1 cellular context compared by ENCODE assay signal in genomic region chr3:41026394-41027177, GRCh38.
TF ChIP-seq lines count a peak whose summit lies in the region.

No MANE protein-coding gene starts in this region.

TF ChIP-seq in K562, 482 proteins besides CTCF, POLR2A, EP300 and RAD21 (continued from another document and continues in another):
- TF ChIP-seq, protein P1, sequence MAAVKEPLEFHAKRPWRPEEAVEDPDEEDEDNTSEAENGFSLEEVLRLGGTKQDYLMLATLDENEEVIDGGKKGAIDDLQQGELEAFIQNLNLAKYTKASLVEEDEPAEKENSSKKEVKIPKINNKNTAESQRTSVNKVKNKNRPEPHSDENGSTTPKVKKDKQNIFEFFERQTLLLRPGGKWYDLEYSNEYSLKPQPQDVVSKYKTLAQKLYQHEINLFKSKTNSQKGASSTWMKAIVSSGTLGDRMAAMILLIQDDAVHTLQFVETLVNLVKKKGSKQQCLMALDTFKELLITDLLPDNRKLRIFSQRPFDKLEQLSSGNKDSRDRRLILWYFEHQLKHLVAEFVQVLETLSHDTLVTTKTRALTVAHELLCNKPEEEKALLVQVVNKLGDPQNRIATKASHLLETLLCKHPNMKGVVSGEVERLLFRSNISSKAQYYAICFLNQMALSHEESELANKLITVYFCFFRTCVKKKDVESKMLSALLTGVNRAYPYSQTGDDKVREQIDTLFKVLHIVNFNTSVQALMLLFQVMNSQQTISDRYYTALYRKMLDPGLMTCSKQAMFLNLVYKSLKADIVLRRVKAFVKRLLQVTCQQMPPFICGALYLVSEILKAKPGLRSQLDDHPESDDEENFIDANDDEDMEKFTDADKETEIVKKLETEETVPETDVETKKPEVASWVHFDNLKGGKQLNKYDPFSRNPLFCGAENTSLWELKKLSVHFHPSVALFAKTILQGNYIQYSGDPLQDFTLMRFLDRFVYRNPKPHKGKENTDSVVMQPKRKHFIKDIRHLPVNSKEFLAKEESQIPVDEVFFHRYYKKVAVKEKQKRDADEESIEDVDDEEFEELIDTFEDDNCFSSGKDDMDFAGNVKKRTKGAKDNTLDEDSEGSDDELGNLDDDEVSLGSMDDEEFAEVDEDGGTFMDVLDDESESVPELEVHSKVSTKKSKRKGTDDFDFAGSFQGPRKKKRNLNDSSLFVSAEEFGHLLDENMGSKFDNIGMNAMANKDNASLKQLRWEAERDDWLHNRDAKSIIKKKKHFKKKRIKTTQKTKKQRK (IDR thresholded peaks at IDR 0.05; ENCODE audit: borderline replicate concordance, low read depth, low read length), result no peak
- TF ChIP-seq CXXC5 (CRISPR knock-in tag; IDR thresholded peaks at IDR 0.05) (peak; percentile 10; the same call in 1 of the 2 replicates), ZBTB2 (IDR thresholded peaks at IDR 0.05) (no peak), ZNF766 (CRISPR knock-in tag; conservative IDR thresholded peaks at IDR 0.05) (0 out of 2 replicates have a peak, but pooled peaks have one; percentile 44), ZNF551 (CRISPR knock-in tag; IDR thresholded peaks at IDR 0.05) (no peak), ZC3H8 (IDR thresholded peaks at IDR 0.05) (no peak), MYC (IDR thresholded peaks at IDR 0.05; ENCODE audit: low read depth, low read length) (peak; percentile 65), MYC (CRISPR knock-in tag; IDR thresholded peaks at IDR 0.05; ENCODE audit: borderline replicate concordance, low read depth) (no peak), ETV1 (tag; conservative IDR thresholded peaks at IDR 0.05; ENCODE audit: low read depth) (no peak), DIDO1 (tag; IDR thresholded peaks at IDR 0.05; ENCODE audit: low read depth) (no peak), ZNF347 (CRISPR knock-in tag; IDR thresholded peaks at IDR 0.05; ENCODE audit: low read depth) (no peak), TCF3 (CRISPR knock-in tag; IDR thresholded peaks at IDR 0.05) (peak; percentile 49), SMAD4 (CRISPR knock-in tag; conservative IDR thresholded peaks at IDR 0.05) (peak; percentile 51; the same call in 1 of the 2 replicates), CREM (IDR thresholded peaks at IDR 0.05; ENCODE audit: low read depth) (peak; percentile 95), ZNF124 (CRISPR knock-in tag; IDR thresholded peaks at IDR 0.05) (no peak), NR4A1 (CRISPR knock-in tag; IDR thresholded peaks at IDR 0.05) (no peak), NR4A1 (tag; IDR thresholded peaks at IDR 0.05) (peak; percentile 59), FOXK1 (CRISPR knock-in tag; IDR thresholded peaks at IDR 0.05; ENCODE audit: borderline replicate concordance) (no peak), ZFP36 (IDR thresholded peaks at IDR 0.05; ENCODE audit: low read depth, low read length, partially characterized antibody) (no peak), CBX1 (IDR thresholded peaks at IDR 0.05; ENCODE audit: low read depth) (no peak), CSDE1 (IDR thresholded peaks at IDR 0.05) (no peak), TGIF2 (CRISPR knock-in tag; IDR thresholded peaks at IDR 0.05) (no peak), PCBP2 (IDR thresholded peaks at IDR 0.05; ENCODE audit: low read depth, low read length, poor library complexity, severe bottlenecking) (no peak), ETV5 (CRISPR knock-in tag; IDR thresholded peaks at IDR 0.05; ENCODE audit: low read depth) (no peak), ZC3H11A (IDR thresholded peaks at IDR 0.05; ENCODE audit: low read depth, low read length) (no peak), PTRF (tag; IDR thresholded peaks at IDR 0.05) (no peak), RBBP5 (IDR thresholded peaks at IDR 0.05; ENCODE audit: borderline replicate concordance, insufficient read depth, low read length, poor library complexity, severe bottlenecking) (no peak), MBD2 (IDR thresholded peaks at IDR 0.05; ENCODE audit: borderline replicate concordance, low read depth) (peak; percentile 60; the same call in 1 of the 2 replicates), BDP1 (IDR thresholded peaks at IDR 0.05; ENCODE audit: insufficient read depth, insufficient read length) (no peak), PCBP1 (IDR thresholded peaks at IDR 0.05; ENCODE audit: low read depth, low read length, poor library complexity, severe bottlenecking) (no peak), FOXA3 (CRISPR knock-in tag; conservative IDR thresholded peaks at IDR 0.05 in 1 of 2, IDR thresholded peaks at IDR 0.05 in 1 of 2) (no peak), ZBTB9 (CRISPR knock-in tag; IDR thresholded peaks at IDR 0.05) (0 out of 2 replicates have a peak, but pooled peaks have one; percentile 40), FOXK2 (conservative IDR thresholded peaks at IDR 0.05 in 1 of 2, IDR thresholded peaks at IDR 0.05 in 1 of 2; ENCODE audit: low read depth in 2 of 2) (peak; percentile 60 to 63; a peak in 2 of 4 replicates), ZFP91 (CRISPR knock-in tag; IDR thresholded peaks at IDR 0.05) (no peak), C11orf30 (IDR thresholded peaks at IDR 0.05; ENCODE audit: low read depth) (no peak), RB1 (IDR thresholded peaks at IDR 0.05; ENCODE audit: low read depth) (no peak), KAT7 (CRISPR knock-in tag; IDR thresholded peaks at IDR 0.05; ENCODE audit: borderline replicate concordance) (no peak), ILF3 (IDR thresholded peaks at IDR 0.05; ENCODE audit: borderline replicate concordance) (no peak), HMGN3 (IDR thresholded peaks at IDR 0.05; ENCODE audit: borderline replicate concordance, extremely low read depth, insufficient read length, low read depth, low read length) (no peak), TEAD2 (tag; IDR thresholded peaks at IDR 0.05) (no peak), ILK (tag; IDR thresholded peaks at IDR 0.05; ENCODE audit: borderline replicate concordance, low read depth) (no peak), ASH1L (IDR thresholded peaks at IDR 0.05; ENCODE audit: borderline replicate concordance, low read depth, partially characterized antibody) (no peak), ZFPM2 (CRISPR knock-in tag; IDR thresholded peaks at IDR 0.05) (no peak), ZBTB8A (IDR thresholded peaks at IDR 0.05; ENCODE audit: partially characterized antibody) (no peak)
- TF ChIP-seq, protein P2, sequence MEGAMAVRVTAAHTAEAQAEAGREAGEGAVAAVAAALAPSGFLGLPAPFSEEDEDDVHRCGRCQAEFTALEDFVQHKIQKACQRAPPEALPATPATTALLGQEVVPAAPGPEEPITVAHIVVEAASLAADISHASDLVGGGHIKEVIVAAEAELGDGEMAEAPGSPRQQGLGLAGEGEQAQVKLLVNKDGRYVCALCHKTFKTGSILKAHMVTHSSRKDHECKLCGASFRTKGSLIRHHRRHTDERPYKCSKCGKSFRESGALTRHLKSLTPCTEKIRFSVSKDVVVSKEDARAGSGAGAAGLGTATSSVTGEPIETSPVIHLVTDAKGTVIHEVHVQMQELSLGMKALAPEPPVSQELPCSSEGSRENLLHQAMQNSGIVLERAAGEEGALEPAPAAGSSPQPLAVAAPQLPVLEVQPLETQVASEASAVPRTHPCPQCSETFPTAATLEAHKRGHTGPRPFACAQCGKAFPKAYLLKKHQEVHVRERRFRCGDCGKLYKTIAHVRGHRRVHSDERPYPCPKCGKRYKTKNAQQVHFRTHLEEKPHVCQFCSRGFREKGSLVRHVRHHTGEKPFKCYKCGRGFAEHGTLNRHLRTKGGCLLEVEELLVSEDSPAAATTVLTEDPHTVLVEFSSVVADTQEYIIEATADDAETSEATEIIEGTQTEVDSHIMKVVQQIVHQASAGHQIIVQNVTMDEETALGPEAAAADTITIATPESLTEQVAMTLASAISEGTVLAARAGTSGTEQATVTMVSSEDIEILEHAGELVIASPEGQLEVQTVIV (CRISPR knock-in tag; IDR thresholded peaks at IDR 0.05; ENCODE audit: borderline replicate concordance), result peak; percentile 79; the same call in 1 of the 2 replicates
- TF ChIP-seq, protein P3, sequence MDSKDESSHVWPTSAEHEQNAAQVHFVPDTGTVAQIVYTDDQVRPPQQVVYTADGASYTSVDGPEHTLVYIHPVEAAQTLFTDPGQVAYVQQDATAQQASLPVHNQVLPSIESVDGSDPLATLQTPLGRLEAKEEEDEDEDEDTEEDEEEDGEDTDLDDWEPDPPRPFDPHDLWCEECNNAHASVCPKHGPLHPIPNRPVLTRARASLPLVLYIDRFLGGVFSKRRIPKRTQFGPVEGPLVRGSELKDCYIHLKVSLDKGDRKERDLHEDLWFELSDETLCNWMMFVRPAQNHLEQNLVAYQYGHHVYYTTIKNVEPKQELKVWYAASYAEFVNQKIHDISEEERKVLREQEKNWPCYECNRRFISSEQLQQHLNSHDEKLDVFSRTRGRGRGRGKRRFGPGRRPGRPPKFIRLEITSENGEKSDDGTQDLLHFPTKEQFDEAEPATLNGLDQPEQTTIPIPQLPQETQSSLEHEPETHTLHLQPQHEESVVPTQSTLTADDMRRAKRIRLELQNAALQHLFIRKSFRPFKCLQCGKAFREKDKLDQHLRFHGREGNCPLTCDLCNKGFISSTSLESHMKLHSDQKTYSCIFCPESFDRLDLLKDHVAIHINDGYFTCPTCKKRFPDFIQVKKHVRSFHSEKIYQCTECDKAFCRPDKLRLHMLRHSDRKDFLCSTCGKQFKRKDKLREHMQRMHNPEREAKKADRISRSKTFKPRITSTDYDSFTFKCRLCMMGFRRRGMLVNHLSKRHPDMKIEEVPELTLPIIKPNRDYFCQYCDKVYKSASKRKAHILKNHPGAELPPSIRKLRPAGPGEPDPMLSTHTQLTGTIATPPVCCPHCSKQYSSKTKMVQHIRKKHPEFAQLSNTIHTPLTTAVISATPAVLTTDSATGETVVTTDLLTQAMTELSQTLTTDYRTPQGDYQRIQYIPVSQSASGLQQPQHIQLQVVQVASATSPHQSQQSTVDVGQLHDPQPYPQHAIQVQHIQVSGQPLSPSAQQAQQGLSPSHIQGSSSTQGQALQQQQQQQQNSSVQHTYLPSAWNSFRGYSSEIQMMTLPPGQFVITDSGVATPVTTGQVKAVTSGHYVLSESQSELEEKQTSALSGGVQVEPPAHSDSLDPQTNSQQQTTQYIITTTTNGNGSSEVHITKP (IDR thresholded peaks at IDR 0.05; ENCODE audit: partially characterized antibody), result peak; percentile 36
- TF ChIP-seq, protein P4, sequence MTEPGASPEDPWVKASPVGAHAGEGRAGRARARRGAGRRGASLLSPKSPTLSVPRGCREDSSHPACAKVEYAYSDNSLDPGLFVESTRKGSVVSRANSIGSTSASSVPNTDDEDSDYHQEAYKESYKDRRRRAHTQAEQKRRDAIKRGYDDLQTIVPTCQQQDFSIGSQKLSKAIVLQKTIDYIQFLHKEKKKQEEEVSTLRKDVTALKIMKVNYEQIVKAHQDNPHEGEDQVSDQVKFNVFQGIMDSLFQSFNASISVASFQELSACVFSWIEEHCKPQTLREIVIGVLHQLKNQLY (CRISPR knock-in tag; conservative IDR thresholded peaks at IDR 0.05), result no peak
- TF ChIP-seq, protein P5, sequence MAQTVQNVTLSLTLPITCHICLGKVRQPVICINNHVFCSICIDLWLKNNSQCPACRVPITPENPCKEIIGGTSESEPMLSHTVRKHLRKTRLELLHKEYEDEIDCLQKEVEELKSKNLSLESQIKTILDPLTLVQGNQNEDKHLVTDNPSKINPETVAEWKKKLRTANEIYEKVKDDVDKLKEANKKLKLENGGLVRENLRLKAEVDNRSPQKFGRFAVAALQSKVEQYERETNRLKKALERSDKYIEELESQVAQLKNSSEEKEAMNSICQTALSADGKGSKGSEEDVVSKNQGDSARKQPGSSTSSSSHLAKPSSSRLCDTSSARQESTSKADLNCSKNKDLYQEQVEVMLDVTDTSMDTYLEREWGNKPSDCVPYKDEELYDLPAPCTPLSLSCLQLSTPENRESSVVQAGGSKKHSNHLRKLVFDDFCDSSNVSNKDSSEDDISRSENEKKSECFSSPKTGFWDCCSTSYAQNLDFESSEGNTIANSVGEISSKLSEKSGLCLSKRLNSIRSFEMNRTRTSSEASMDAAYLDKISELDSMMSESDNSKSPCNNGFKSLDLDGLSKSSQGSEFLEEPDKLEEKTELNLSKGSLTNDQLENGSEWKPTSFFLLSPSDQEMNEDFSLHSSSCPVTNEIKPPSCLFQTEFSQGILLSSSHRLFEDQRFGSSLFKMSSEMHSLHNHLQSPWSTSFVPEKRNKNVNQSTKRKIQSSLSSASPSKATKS (CRISPR knock-in tag; IDR thresholded peaks at IDR 0.05), result no peak
- TF ChIP-seq, protein P6, sequence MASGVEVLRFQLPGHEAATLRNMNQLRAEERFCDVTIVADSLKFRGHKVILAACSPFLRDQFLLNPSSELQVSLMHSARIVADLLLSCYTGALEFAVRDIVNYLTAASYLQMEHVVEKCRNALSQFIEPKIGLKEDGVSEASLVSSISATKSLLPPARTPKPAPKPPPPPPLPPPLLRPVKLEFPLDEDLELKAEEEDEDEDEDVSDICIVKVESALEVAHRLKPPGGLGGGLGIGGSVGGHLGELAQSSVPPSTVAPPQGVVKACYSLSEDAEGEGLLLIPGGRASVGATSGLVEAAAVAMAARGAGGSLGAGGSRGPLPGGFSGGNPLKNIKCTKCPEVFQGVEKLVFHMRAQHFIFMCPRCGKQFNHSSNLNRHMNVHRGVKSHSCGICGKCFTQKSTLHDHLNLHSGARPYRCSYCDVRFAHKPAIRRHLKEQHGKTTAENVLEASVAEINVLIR (CRISPR knock-in tag; IDR thresholded peaks at IDR 0.05), result peak; percentile 88
